11 cellular contexts compared by ENCODE assay signal in genomic region chr21:22223385-22223784, GRCh38.
DNase-seq lines count a peak whose midpoint lies in the region; ATAC-seq and TF ChIP-seq lines count a peak whose summit lies in the region.
"Had no signal": no experiment of that assay in that cellular context is flagged by ENCODE, and none has a peak within 500 bp of the region (broad histone marks: within the 10 kb centered on the region; RNA-seq: fewer than 3 reads in every experiment).

No MANE protein-coding gene starts in this region.

- no peaks in the 10 kb centered on the region for H3K79me2 ChIP-seq in osteoblast (ENCODE audit: insufficient read depth, low read length)

- TF ChIP-seq POLR2A in stomach (IDR thresholded peaks at IDR 0.05): no peak

- H3K27me3 ChIP-seq in osteoblast (ENCODE audit: insufficient read depth, low read length): no peaks in the 10 kb centered on the region
- H3K27me3 ChIP-seq in stomach: no peaks in the 10 kb centered on the region

- H3K4me2 ChIP-seq in osteoblast (ENCODE audit: insufficient read depth, low read length): no peak overlapping the region

- ATAC-seq in GM18858 (IDR thresholded peaks at IDR 0.05; ENCODE audit: unreplicated experiment): peak; percentile 96
- ATAC-seq in GM21576 (IDR thresholded peaks at IDR 0.05; ENCODE audit: unreplicated experiment): peak; percentile 78
- peak; percentile 77 for ATAC-seq in HG03139 (IDR thresholded peaks at IDR 0.05; ENCODE audit: unreplicated experiment)

- H3K9me3 ChIP-seq in osteoblast (ENCODE audit: low read depth, low read length) (peaks cover 2% of the 10 kb centered on the region), stomach (peaks cover 0 to 4% (median 0%) of the 10 kb centered on the region in 4 donors)

- H2AFZ ChIP-seq in osteoblast (ENCODE audit: low read length): no peak overlapping the region

- 14 to 25% (median 20%) methylated on average over 3 of the region's 3 CpGs for WGBS in stomach, 5 donors

- no peak for TF ChIP-seq CTCF in osteoblast (IDR thresholded peaks at IDR 0.05; ENCODE audit: extremely low read depth, low read depth, low read length)
- TF ChIP-seq CTCF in stomach (IDR thresholded peaks at IDR 0.05): no peak

- H3K4me1 ChIP-seq in osteoblast (ENCODE audit: insufficient read depth, low read length) (no peaks in the 10 kb centered on the region), stomach (no peaks in the 10 kb centered on the region)

- no peak overlapping the region for H3K27ac ChIP-seq in osteoblast (ENCODE audit: low read depth, low read length)
- H3K27ac ChIP-seq in stomach: no peak overlapping the region

- H4K20me1 ChIP-seq in osteoblast (ENCODE audit: insufficient read depth, low read length): no peaks in the 10 kb centered on the region

- intact Hi-C loops in stomach (cut with DNase I; ENCODE audit: low total_unique reads): no loop called here

- DNase-seq in iris pigment epithelial cell (ENCODE audit: low read depth): peak; percentile 5
- no peak for DNase-seq in osteoblast (ENCODE audit: insufficient read length, low spot score, missing footprints)
- DNase-seq in stimulated activated CD4-positive, alpha-beta T cell treated with anti-CD3 and anti-CD28 coated beads, Interleukin-1b, Interleukin-23, amount 100 ng/mL, for 48 hours: no peak
- no peak for DNase-seq in ureter (ENCODE audit: low spot score)
- no peak for DNase-seq in stomach
- DNase-seq: activated CD8-positive, alpha-beta memory T cell treated with anti-CD3 and anti-CD28 coated beads, Interleukin-2, amount 50 U/mL, for 4 hours; CD4-positive, alpha-beta memory T cell; left cardiac atrium had no signal

- H3K4me3 ChIP-seq in osteoblast (ENCODE audit: insufficient read depth, low read length) (no peak overlapping the region), stomach (no peak overlapping the region)

- no peak for TF ChIP-seq EP300 in stomach (IDR thresholded peaks at IDR 0.05)

- H3K36me3 ChIP-seq in osteoblast (ENCODE audit: insufficient read depth, low read length): no peaks in the 10 kb centered on the region
- H3K36me3 ChIP-seq in stomach: no peaks in the 10 kb centered on the region
